7 cellular contexts compared by ENCODE assay signal in the genomic region with DNA sequence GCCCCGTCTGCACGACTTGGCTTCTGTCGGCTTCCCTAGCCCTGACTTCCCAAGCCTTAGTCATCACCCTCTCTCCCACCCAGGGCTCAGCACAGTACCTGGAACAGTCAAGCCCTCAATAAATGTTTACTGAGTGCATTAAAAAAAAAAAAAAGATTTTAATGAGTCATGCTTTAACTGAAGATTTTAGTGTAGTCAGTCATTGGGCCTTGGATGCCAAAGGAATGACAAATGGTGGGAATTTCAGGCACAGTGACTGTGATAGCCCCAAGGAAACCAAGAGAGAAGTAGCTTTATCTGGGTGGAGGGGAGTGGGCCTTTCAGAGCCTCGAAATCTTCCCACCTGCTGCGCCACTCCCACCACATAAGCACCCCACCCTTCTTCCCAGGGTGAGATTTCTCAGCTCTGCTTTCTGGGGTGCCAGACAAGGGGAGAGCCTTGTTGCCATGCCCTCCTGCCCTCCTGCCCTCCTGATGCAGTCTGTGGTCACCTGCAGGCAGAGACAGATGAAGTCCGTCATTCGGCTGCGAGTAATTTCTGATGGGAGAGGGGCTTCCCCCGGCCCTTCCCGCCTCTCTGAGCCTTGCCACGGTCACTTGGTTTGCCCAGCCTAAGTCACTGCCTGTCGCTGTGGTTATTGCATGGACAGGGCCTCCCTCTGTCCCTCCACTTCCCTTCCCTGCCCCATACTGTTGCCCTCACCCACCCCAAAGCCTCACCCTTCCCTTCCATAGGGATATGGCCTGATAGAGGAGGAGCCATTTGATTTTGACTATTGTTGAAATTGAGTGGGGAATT. TPM values are rescaled to one million over a fixed set of nuclear protein-coding genes. Genes with fewer than 3 reads are reported as not detected.
DNase-seq lines count a peak whose midpoint lies in the region; ATAC-seq and TF ChIP-seq lines count a peak whose summit lies in the region.

No MANE protein-coding gene starts in this region.

- H3K27ac ChIP-seq in HEK293 (ENCODE audit: extremely low read depth, low read depth, low read length) (peak overlapping the region; percentile 44; the same call in 1 of the 2 replicates), hepatocyte (peak overlapping the region; percentile 89), stomach (peak overlapping the region; percentile 77 to 88 (median 83))

- H3K27ac Mint-ChIP-seq in activated B cell treated with CpG ODN at 0.5 μM for 24 hours (peak overlapping the region; percentile 61), glutamatergic neuron (ENCODE audit: unreplicated experiment) (no peak overlapping the region)

- no peaks in the 10 kb centered on the region for H3K9me2 ChIP-seq in hepatocyte (replicated peaks; ENCODE audit: insufficient read depth)

- ATAC-seq in activated B cell treated with CpG ODN at 0.5 μM for 24 hours (ENCODE audit: low read depth) (no peak), GM21515 (IDR thresholded peaks at IDR 0.05; ENCODE audit: unreplicated experiment) (no peak)

- H4K20me1 ChIP-seq in hepatocyte (ENCODE audit: insufficient read depth, poor library complexity, severe bottlenecking): peaks cover 46% of the 10 kb centered on the region

- H3K9me3 ChIP-seq in HEK293 (ENCODE audit: control insufficient read depth, insufficient read depth, low read depth, low read length): no peaks in the 10 kb centered on the region
- no peaks in the 10 kb centered on the region for H3K9me3 ChIP-seq in hepatocyte (ENCODE audit: low read depth)
- peaks cover 0 to 7% (median 0%) of the 10 kb centered on the region in 4 donors for H3K9me3 ChIP-seq in stomach

- H3K36me3 Mint-ChIP-seq in activated B cell treated with CpG ODN at 0.5 μM for 24 hours (ENCODE audit: low read depth): peaks cover 34% of the 10 kb centered on the region
- H3K36me3 Mint-ChIP-seq in glutamatergic neuron (ENCODE audit: unreplicated experiment): peaks cover 13% of the 10 kb centered on the region

- H3K9me3 Mint-ChIP-seq in activated B cell treated with CpG ODN at 0.5 μM for 24 hours: no peaks in the 10 kb centered on the region
- peaks cover 4% of the 10 kb centered on the region for H3K9me3 Mint-ChIP-seq in glutamatergic neuron (ENCODE audit: unreplicated experiment)

- H3K27me3 Mint-ChIP-seq in activated B cell treated with CpG ODN at 0.5 μM for 24 hours: no peaks in the 10 kb centered on the region
- H3K27me3 Mint-ChIP-seq in glutamatergic neuron (ENCODE audit: unreplicated experiment): no peaks in the 10 kb centered on the region

- H3K4me1 ChIP-seq in HEK293 (ENCODE audit: control insufficient read depth, insufficient read depth, low read length) (peaks cover 21% of the 10 kb centered on the region), hepatocyte (ENCODE audit: insufficient read depth) (peaks cover 39% of the 10 kb centered on the region), stomach (peaks cover 59 to 89% (median 83%) of the 10 kb centered on the region in 4 donors)

- POLR2A ChIA-PET in HEK293 (lab: Yijun Ruan, JAX): interaction anchor here (0.7 to 1.3 kb wide), 4 partner anchors 19 to 71 kb away, joined by 3 to 6 read pairs (median 3); a partner anchor contains a TSS
- POLR2A ChIA-PET in activated B cell treated with CpG ODN at 0.5 μM for 24 hours (lab: Charles Lee): interaction anchor here (0.7 to 28.6 kb wide), 5 partner anchors 9 to 148 kb away, joined by 3 to 1703 read pairs (median 6); a partner anchor contains a TSS

- H2AFZ ChIP-seq in hepatocyte: no peak overlapping the region

- H3K4me3 ChIP-seq in HEK293 (ENCODE audit: low read depth, low read length) (no peak overlapping the region), hepatocyte (no peak overlapping the region), stomach (no peak overlapping the region)

- intact Hi-C loops in activated B cell treated with CpG ODN at 0.5 μM for 24 hours (cut with micrococcal nuclease): no loop called here
- intact Hi-C loops in stomach (cut with DNase I; ENCODE audit: low total_unique reads): no loop called here

- no peak for DNase-seq in activated B cell treated with CpG ODN at 0.5 μM for 24 hours
- peak; percentile 89 for DNase-seq in hepatocyte (ENCODE audit: low spot score)
- peak; percentile 82 for DNase-seq in stomach
- no peak for DNase-seq in glutamatergic neuron
- DNase-seq in T-helper 9 cell: no peak

- H3K27me3 ChIP-seq in hepatocyte (no peaks in the 10 kb centered on the region), stomach (no peaks in the 10 kb centered on the region)

- H3K4me1 Mint-ChIP-seq in activated B cell treated with CpG ODN at 0.5 μM for 24 hours (no peaks in the 10 kb centered on the region), glutamatergic neuron (ENCODE audit: low read depth, unreplicated experiment) (peaks cover 20% of the 10 kb centered on the region)

- CTCF ChIA-PET in HEK293 (lab: Yijun Ruan, JAX): interaction anchor here (0.6 to 1.0 kb wide), 2 partner anchors 21 to 176 kb away, joined by 4 to 6 read pairs; no protein-coding TSS in a partner anchor
- CTCF ChIA-PET in activated B cell treated with CpG ODN at 0.5 μM for 24 hours (lab: Charles Lee): interaction anchor here (1.4 kb wide), 1 partner anchor 26 kb away, joined by 5 read pairs; no protein-coding TSS in a partner anchor

- no peak overlapping the region for H3K4me2 ChIP-seq in hepatocyte

- H3K79me2 ChIP-seq in hepatocyte: peaks cover 88% of the 10 kb centered on the region

- no peak for TF ChIP-seq POLR2A in stomach (IDR thresholded peaks at IDR 0.05)

- TF ChIP-seq CTCF in HEK293 (tag by site-specific recombination; IDR thresholded peaks at IDR 0.05) (no peak), activated B cell treated with CpG ODN at 0.5 μM for 24 hours (IDR thresholded peaks at IDR 0.05) (no peak), hepatocyte (IDR thresholded peaks at IDR 0.05; ENCODE audit: poor library complexity) (no peak), stomach (IDR thresholded peaks at IDR 0.05) (no peak), glutamatergic neuron (IDR thresholded peaks at IDR 0.05; ENCODE audit: partially characterized antibody, unreplicated experiment) (no peak)

- peak; percentile 24 for TF ChIP-seq EP300 in stomach (IDR thresholded peaks at IDR 0.05)

- no peaks in the 10 kb centered on the region for H3K36me3 ChIP-seq in HEK293 (ENCODE audit: control insufficient read depth in 2 of 2, insufficient read depth in 1 of 2, low read length in 2 of 2)
- no peaks in the 10 kb centered on the region for H3K36me3 ChIP-seq in hepatocyte (replicated peaks; ENCODE audit: insufficient read depth, low read depth)
- H3K36me3 ChIP-seq in stomach: no peaks in the 10 kb centered on the region

- 62% methylated on average over 12 of the region's 12 CpGs for WGBS in hepatocyte (ENCODE audit: low lambda C conversion rate, missing lambda C conversion rate)
- WGBS in stomach, 5 donors: 58 to 68% (median 60%) methylated on average over 12 of the region's 12 CpGs

- H3K4me3 Mint-ChIP-seq in activated B cell treated with CpG ODN at 0.5 μM for 24 hours (peak overlapping the region; percentile 24), glutamatergic neuron (ENCODE audit: unreplicated experiment) (no peak overlapping the region)

TF ChIP-seq in HEK293, 187 proteins besides CTCF, POLR2A, EP300 and RAD21 (continues in another document):
- TF ChIP-seq, protein P1, sequence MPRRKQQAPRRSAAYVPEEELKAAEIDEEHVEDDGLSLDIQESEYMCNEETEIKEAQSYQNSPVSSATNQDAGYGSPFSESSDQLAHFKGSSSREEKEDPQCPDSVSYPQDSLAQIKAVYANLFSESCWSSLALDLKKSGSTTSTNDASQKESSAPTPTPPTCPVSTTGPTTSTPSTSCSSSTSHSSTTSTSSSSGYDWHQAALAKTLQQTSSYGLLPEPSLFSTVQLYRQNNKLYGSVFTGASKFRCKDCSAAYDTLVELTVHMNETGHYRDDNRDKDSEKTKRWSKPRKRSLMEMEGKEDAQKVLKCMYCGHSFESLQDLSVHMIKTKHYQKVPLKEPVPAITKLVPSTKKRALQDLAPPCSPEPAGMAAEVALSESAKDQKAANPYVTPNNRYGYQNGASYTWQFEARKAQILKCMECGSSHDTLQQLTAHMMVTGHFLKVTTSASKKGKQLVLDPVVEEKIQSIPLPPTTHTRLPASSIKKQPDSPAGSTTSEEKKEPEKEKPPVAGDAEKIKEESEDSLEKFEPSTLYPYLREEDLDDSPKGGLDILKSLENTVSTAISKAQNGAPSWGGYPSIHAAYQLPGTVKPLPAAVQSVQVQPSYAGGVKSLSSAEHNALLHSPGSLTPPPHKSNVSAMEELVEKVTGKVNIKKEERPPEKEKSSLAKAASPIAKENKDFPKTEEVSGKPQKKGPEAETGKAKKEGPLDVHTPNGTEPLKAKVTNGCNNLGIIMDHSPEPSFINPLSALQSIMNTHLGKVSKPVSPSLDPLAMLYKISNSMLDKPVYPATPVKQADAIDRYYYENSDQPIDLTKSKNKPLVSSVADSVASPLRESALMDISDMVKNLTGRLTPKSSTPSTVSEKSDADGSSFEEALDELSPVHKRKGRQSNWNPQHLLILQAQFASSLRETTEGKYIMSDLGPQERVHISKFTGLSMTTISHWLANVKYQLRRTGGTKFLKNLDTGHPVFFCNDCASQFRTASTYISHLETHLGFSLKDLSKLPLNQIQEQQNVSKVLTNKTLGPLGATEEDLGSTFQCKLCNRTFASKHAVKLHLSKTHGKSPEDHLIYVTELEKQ (tag by site-specific recombination; IDR thresholded peaks at IDR 0.05; ENCODE audit: borderline replicate concordance): peak; percentile 91; the same call in 1 of the 2 replicates
- TF ChIP-seq, protein P2, sequence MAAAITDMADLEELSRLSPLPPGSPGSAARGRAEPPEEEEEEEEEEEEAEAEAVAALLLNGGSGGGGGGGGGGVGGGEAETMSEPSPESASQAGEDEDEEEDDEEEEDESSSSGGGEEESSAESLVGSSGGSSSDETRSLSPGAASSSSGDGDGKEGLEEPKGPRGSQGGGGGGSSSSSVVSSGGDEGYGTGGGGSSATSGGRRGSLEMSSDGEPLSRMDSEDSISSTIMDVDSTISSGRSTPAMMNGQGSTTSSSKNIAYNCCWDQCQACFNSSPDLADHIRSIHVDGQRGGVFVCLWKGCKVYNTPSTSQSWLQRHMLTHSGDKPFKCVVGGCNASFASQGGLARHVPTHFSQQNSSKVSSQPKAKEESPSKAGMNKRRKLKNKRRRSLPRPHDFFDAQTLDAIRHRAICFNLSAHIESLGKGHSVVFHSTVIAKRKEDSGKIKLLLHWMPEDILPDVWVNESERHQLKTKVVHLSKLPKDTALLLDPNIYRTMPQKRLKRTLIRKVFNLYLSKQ (tag by site-specific recombination; IDR thresholded peaks at IDR 0.05; ENCODE audit: borderline replicate concordance): no peak
- TF ChIP-seq ZNF654 (tag by site-specific recombination; IDR thresholded peaks at IDR 0.05; ENCODE audit: low read depth) (no peak), OVOL3 (tag by site-specific recombination; IDR thresholded peaks at IDR 0.05) (no peak), ZNF660 (tag by site-specific recombination; IDR thresholded peaks at IDR 0.05) (peak; percentile 96), ZNF548 (tag by site-specific recombination; IDR thresholded peaks at IDR 0.05) (no peak), ZEB2 (tag by site-specific recombination; IDR thresholded peaks at IDR 0.05) (peak; percentile 96)

RNA-seq across cellular contexts. Expression of a gene that starts 41.8 kb away (rescaled TPM):
- 85.9 and 118 TPM in 2 replicates for total RNA-seq in activated B cell treated with CpG ODN at 0.5 μM for 24 hours
- total RNA-seq in hepatocyte: 24.6 and 32.2 TPM in 2 replicates
- 24.7 and 26.5 TPM in 2 replicates for polyA plus RNA-seq in hepatocyte
- 100 to 1,000 TPM in 1 of 5 donors, 10 to 100 TPM in 4; 22.8 to 103 (median 48.1) TPM for total RNA-seq in stomach
- polyA plus RNA-seq in stomach: 10 to 100 TPM in 2 of 3 donors, 1 to 10 TPM in 1; 6.8 to 18.2 (median 10.7) TPM
- total RNA-seq in glutamatergic neuron (ENCODE audit: unreplicated experiment): 5.0 TPM

Comparison
In these comparisons a context has a peak if more than half of its experiments do, and no peak if none do; other contexts are left out.
1. DNase-seq: peak in hepatocyte (single experiment) and stomach (single experiment); none in activated B cell treated with CpG ODN at 0.5 μM for 24 hours (single experiment), glutamatergic neuron (single experiment) and T-helper 9 cell (single experiment).
2. Peak in every context shown above with its lines, with median percentiles within 50 percentile points of each other: H3K27ac ChIP-seq.